9 cellular contexts compared by ENCODE assay signal in the genomic region with DNA sequence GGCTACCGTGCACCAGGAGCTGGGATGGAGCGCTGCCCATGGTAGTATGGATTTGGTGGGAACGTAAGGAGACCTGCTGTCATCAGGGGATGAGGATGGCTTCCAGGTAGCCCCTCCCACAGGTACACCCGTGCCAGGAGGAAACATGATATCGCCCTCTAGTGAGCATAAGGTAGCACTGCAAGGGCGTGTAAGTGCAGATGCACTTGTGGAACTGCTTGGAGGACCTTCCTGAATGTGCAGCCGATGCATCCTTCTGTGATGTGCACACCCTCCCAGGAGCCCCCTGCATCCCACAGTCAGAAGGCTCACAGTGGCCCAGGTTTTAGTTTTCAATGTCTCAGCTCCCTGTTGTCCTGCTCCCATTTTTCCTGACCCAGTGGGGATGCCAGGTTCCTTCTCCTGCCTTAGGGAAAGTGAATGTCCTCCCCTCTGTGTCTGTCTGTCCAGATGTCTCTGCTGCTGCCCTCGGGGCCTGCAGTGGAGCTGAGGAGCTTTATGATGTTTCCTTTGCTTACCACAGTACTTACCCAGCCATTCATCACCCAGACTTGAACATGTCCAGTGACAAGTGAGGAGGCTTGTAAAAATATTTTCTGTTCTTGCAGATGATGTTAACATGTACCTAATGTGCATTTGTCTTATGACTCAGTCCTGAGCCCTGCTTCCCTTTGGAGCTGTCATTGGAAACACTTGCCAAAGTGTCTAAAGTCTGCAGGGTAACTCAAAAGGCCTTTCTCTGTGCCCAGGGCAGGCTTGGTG. TPM values are rescaled to one million over a fixed set of nuclear protein-coding genes. Genes with fewer than 3 reads are reported as not detected.
DNase-seq lines count a peak whose midpoint lies in the region; ATAC-seq and TF ChIP-seq lines count a peak whose summit lies in the region.
"Had no signal": no experiment of that assay in that cellular context is flagged by ENCODE, and none has a peak within 500 bp of the region (broad histone marks: within the 10 kb centered on the region; RNA-seq: fewer than 3 reads in every experiment).

No MANE protein-coding gene starts in this region.

- intact Hi-C loops in activated T-helper 2 cell treated with anti-CD3 and anti-CD28 coated beads, Interferon-gamma antibody, Interleukin-2, Interleukin-4, amounts not matched to agents 10 μg/mL and 5 μg/mL and 100 μg/mL, durations not matched to agents 14 hours and 24 hours and 36 hours (cut with micrococcal nuclease), result loop anchor here (1.0 kb wide), 1 partner anchor 160 kb away; no protein-coding TSS in a partner anchor
- intact Hi-C loops in left cardiac atrium (cut with DNase I), result loop anchor here (5.0 to 10.0 kb wide), 2 partner anchors 156 to 159 kb away; no protein-coding TSS in a partner anchor
- intact Hi-C loops in gastrocnemius medialis (cut with DNase I; ENCODE audit: low total_unique reads), result loop anchor here (2.0 kb wide), 1 partner anchor 160 kb away; no protein-coding TSS in a partner anchor

- no peak overlapping the region for H3K4me3 ChIP-seq in gastrocnemius medialis
- no peak overlapping the region for H3K4me3 ChIP-seq in effector memory CD4-positive, alpha-beta T cell (ENCODE audit: insufficient read depth, low read depth, low read length, poor library complexity, severe bottlenecking)

- peak; percentile 49 to 79 (median 75) for TF ChIP-seq CTCF in gastrocnemius medialis (IDR thresholded peaks at IDR 0.05 in 4 of 5, conservative IDR thresholded peaks at IDR 0.05 in 1 of 5)

- peaks cover 0 to 8% of the 10 kb centered on the region in 2 donors for H3K36me3 ChIP-seq in gastrocnemius medialis
- no peaks in the 10 kb centered on the region for H3K36me3 ChIP-seq in effector memory CD4-positive, alpha-beta T cell (ENCODE audit: control insufficient read depth, insufficient read depth, low read length)

- no peaks in the 10 kb centered on the region for H3K27me3 Mint-ChIP-seq in activated T-helper 2 cell treated with anti-CD3 and anti-CD28 coated beads, Interferon-gamma antibody, Interleukin-2, Interleukin-4, amounts not matched to agents 10 μg/mL and 5 μg/mL and 100 μg/mL, durations not matched to agents 14 hours and 24 hours and 36 hours (ENCODE audit: low read depth)

- no peak overlapping the region for H3K27ac Mint-ChIP-seq in activated T-helper 2 cell treated with anti-CD3 and anti-CD28 coated beads, Interferon-gamma antibody, Interleukin-2, Interleukin-4, amounts not matched to agents 10 μg/mL and 5 μg/mL and 100 μg/mL, durations not matched to agents 14 hours and 24 hours and 36 hours

- no peaks in the 10 kb centered on the region for H3K36me3 Mint-ChIP-seq in activated T-helper 2 cell treated with anti-CD3 and anti-CD28 coated beads, Interferon-gamma antibody, Interleukin-2, Interleukin-4, amounts not matched to agents 10 μg/mL and 5 μg/mL and 100 μg/mL, durations not matched to agents 14 hours and 24 hours and 36 hours (ENCODE audit: low read depth)

- H3K4me3 Mint-ChIP-seq in activated T-helper 2 cell treated with anti-CD3 and anti-CD28 coated beads, Interferon-gamma antibody, Interleukin-2, Interleukin-4, amounts not matched to agents 10 μg/mL and 5 μg/mL and 100 μg/mL, durations not matched to agents 14 hours and 24 hours and 36 hours (ENCODE audit: low read depth), result no peak overlapping the region

- ATAC-seq in GM19397 (IDR thresholded peaks at IDR 0.05; ENCODE audit: unreplicated experiment) (peak; percentile 80), HG03558 (IDR thresholded peaks at IDR 0.05; ENCODE audit: extremely low read depth, unreplicated experiment) (peak; percentile 48), left cardiac atrium (peak; percentile 33 to 61), gastrocnemius medialis (peak in 1 of 2 donors; percentile 42)

- peaks cover 8 to 9% of the 10 kb centered on the region in 2 donors for H3K4me1 ChIP-seq in gastrocnemius medialis
- no peaks in the 10 kb centered on the region for H3K4me1 ChIP-seq in effector memory CD4-positive, alpha-beta T cell (ENCODE audit: control insufficient read depth, insufficient read depth, low read length, poor library complexity, severe bottlenecking)

- TF ChIP-seq POLR2A in gastrocnemius medialis (IDR thresholded peaks at IDR 0.05), result no peak

- H3K4me1 Mint-ChIP-seq in activated T-helper 2 cell treated with anti-CD3 and anti-CD28 coated beads, Interferon-gamma antibody, Interleukin-2, Interleukin-4, amounts not matched to agents 10 μg/mL and 5 μg/mL and 100 μg/mL, durations not matched to agents 14 hours and 24 hours and 36 hours (ENCODE audit: low read depth), result no peaks in the 10 kb centered on the region

- no peaks in the 10 kb centered on the region for H3K27me3 ChIP-seq in gastrocnemius medialis
- H3K27me3 ChIP-seq in effector memory CD4-positive, alpha-beta T cell (replicated peaks; ENCODE audit: control insufficient read depth, insufficient read depth, low read length, poor library complexity, severe bottlenecking), result no peaks in the 10 kb centered on the region

- DNase-seq in D341Med (ENCODE audit: low spot score), result peak; percentile 75
- DNase-seq in NCI-H748 treated with DMSO at 0.1 percent for 48 hours (lab: John Stamatoyannopoulos, UW), result peak; percentile 77
- peak; percentile 21 for DNase-seq in activated T-helper 2 cell treated with anti-CD3 and anti-CD28 coated beads, Interferon-gamma antibody, Interleukin-2, Interleukin-4, amounts not matched to agents 10 μg/mL and 5 μg/mL and 100 μg/mL, durations not matched to agents 14 hours and 24 hours and 36 hours (ENCODE audit: low spot score)
- no peak for DNase-seq in left cardiac atrium
- DNase-seq in gastrocnemius medialis, result no peak
- DNase-seq in effector memory CD4-positive, alpha-beta T cell, result no peak

- H3K9me3 Mint-ChIP-seq in activated T-helper 2 cell treated with anti-CD3 and anti-CD28 coated beads, Interferon-gamma antibody, Interleukin-2, Interleukin-4, amounts not matched to agents 10 μg/mL and 5 μg/mL and 100 μg/mL, durations not matched to agents 14 hours and 24 hours and 36 hours, result no peaks in the 10 kb centered on the region

- H3K27ac ChIP-seq in gastrocnemius medialis, result peak overlapping the region in 1 of 4 donors; percentile 67
- H3K27ac ChIP-seq in effector memory CD4-positive, alpha-beta T cell (ENCODE audit: insufficient read depth, low read length, poor library complexity, severe bottlenecking), result no peak overlapping the region

- no peaks in the 10 kb centered on the region for H3K9me3 ChIP-seq in gastrocnemius medialis
- H3K9me3 ChIP-seq in effector memory CD4-positive, alpha-beta T cell (ENCODE audit: control insufficient read depth, low read length), result no peaks in the 10 kb centered on the region

- in situ Hi-C loops in gastrocnemius medialis (cut with MboI; ENCODE audit: low sequenced_read_pairs in 4 of 4), result loop anchor here in 1 of 4 donors (5.0 kb wide), 1 partner anchor 159 kb away; no protein-coding TSS in a partner anchor

RNA-seq across cellular contexts. Expression of gene DBX1, which starts 49.2 kb away (rescaled TPM):
- not detected in 2 replicates for total RNA-seq in activated T-helper 2 cell treated with anti-CD3 and anti-CD28 coated beads, Interferon-gamma antibody, Interleukin-2, Interleukin-4, amounts not matched to agents 10 μg/mL and 5 μg/mL and 100 μg/mL, durations not matched to agents 14 hours and 24 hours and 36 hours
- not detected for total RNA-seq in left cardiac atrium
- not detected for total RNA-seq in gastrocnemius medialis
- total RNA-seq: urinary bladder had no signal

Comparison
In these comparisons a context has a peak if more than half of its experiments do, and no peak if none do; other contexts are left out.
1. DNase-seq: peak in D341Med (single experiment), NCI-H748 treated with DMSO at 0.1 percent for 48 hours (single experiment) and activated T-helper 2 cell treated with anti-CD3 and anti-CD28 coated beads, Interferon-gamma antibody, Interleukin-2, Interleukin-4, amounts not matched to agents 10 μg/mL and 5 μg/mL and 100 μg/mL, durations not matched to agents 14 hours and 24 hours and 36 hours (single experiment); none in left cardiac atrium (single experiment), gastrocnemius medialis (0 of 2) and effector memory CD4-positive, alpha-beta T cell (0 of 3).